8 cellular contexts compared by ENCODE assay signal in genomic region chr10:96511044-96511945, GRCh38. TPM values are rescaled to one million over a fixed set of nuclear protein-coding genes. Genes with fewer than 3 reads are reported as not detected.
A peak's percentile ranks its signal among the peaks of the same experiment; 100 is the strongest.
DNase-seq lines count a peak whose midpoint lies in the region; ATAC-seq, FAIRE-seq and TF ChIP-seq lines count a peak whose summit lies in the region.

No MANE protein-coding gene starts in this region.

- peaks cover 35% of the 10 kb centered on the region for H3K27me3 ChIP-seq in HL-60 (ENCODE audit: insufficient read depth, poor library complexity, severe bottlenecking)

- peak overlapping the region in 2 of 3 donors; percentile 19 to 83 for H3K4me3 Mint-ChIP-seq in T-cell

- H3K4me3 ChIP-seq in HL-60 (replicated peaks; ENCODE audit: insufficient read depth, low read length) (no peak overlapping the region), retinal pigment epithelial cell (ENCODE audit: low read length) (no peak overlapping the region), coronary artery (no peak overlapping the region)

- DNase-seq in NOMO-1 treated with DMSO at 0.1 percent for 48 hours (lab: John Stamatoyannopoulos, UW; ENCODE audit: unreplicated experiment) (peak; percentile 16), NOMO-1 treated with dmso at 0.1 percent for 144 hours (lab: John Stamatoyannopoulos, UW; ENCODE audit: unreplicated experiment) (no peak), HL-60 (ENCODE audit: low read depth in 1 of 2, low spot score in 1 of 2) (peak in 1 of 2 experiments; percentile 54), T-cell (no peak), frontal cortex (ENCODE audit: low spot score in 2 of 2) (peak; percentile 23 to 43), retinal pigment epithelial cell (ENCODE audit: low read depth) (no peak), KG1 (lab: John Stamatoyannopoulos, UW) (no peak), coronary artery (ENCODE audit: low spot score) (no peak)

- peaks cover 30 to 39% of the 10 kb centered on the region in 2 donors for H3K27me3 Mint-ChIP-seq in T-cell

- H3K9me3 Mint-ChIP-seq in T-cell: no peaks in the 10 kb centered on the region

- no peak overlapping the region for H3K27ac Mint-ChIP-seq in T-cell

- CTCF ChIA-PET in T-cell (lab: Charles Lee): interaction anchor here in 1 of 2 donors (0.8 kb wide), 1 partner anchor 29 kb away, joined by 3 read pairs; no protein-coding TSS in a partner anchor

- TF ChIP-seq CTCF in HL-60 (IDR thresholded peaks at IDR 0.05; ENCODE audit: insufficient read depth, low read length): peak; percentile 34
- TF ChIP-seq CTCF in retinal pigment epithelial cell (conservative IDR thresholded peaks at IDR 0.05; ENCODE audit: low read depth, low read length): peak; percentile 79
- TF ChIP-seq CTCF in coronary artery (IDR thresholded peaks at IDR 0.05): no peak

- ATAC-seq in T-cell (replicated peaks in 1 of 4): no peak

- FAIRE-seq in frontal cortex (lab: Jason Lieb, UNC): no peak

- H3K27ac ChIP-seq in HL-60 (replicated peaks): no peak overlapping the region
- H3K27ac ChIP-seq in coronary artery: no peak overlapping the region

- H3K4me1 Mint-ChIP-seq in T-cell: peaks cover 23 to 26% (median 23%) of the 10 kb centered on the region in 3 donors

- POLR2A ChIA-PET in T-cell (lab: Charles Lee): no interaction called here

- no peaks in the 10 kb centered on the region for H3K36me3 Mint-ChIP-seq in T-cell

RNA-seq across cellular contexts. Expression of gene TLL2, which starts 2.4 kb away (rescaled TPM):
- total RNA-seq in T-cell (under 1 TPM in 3 of 5 donors, not detected in 2; 0.15 to 0.32 (median 0.23) TPM), frontal cortex (0.82 TPM)

Comparison
In these comparisons a context has a peak if more than half of its experiments do, and no peak if none do; other contexts are left out.
1. DNase-seq: peak in NOMO-1 treated with DMSO at 0.1 percent for 48 hours (single experiment) and frontal cortex (2 of 2); none in NOMO-1 treated with dmso at 0.1 percent for 144 hours (single experiment), T-cell (0 of 34), retinal pigment epithelial cell (single experiment), KG1 (single experiment) and coronary artery (single experiment).